ENCODE assay signal across 21 cellular contexts in the genomic region with DNA sequence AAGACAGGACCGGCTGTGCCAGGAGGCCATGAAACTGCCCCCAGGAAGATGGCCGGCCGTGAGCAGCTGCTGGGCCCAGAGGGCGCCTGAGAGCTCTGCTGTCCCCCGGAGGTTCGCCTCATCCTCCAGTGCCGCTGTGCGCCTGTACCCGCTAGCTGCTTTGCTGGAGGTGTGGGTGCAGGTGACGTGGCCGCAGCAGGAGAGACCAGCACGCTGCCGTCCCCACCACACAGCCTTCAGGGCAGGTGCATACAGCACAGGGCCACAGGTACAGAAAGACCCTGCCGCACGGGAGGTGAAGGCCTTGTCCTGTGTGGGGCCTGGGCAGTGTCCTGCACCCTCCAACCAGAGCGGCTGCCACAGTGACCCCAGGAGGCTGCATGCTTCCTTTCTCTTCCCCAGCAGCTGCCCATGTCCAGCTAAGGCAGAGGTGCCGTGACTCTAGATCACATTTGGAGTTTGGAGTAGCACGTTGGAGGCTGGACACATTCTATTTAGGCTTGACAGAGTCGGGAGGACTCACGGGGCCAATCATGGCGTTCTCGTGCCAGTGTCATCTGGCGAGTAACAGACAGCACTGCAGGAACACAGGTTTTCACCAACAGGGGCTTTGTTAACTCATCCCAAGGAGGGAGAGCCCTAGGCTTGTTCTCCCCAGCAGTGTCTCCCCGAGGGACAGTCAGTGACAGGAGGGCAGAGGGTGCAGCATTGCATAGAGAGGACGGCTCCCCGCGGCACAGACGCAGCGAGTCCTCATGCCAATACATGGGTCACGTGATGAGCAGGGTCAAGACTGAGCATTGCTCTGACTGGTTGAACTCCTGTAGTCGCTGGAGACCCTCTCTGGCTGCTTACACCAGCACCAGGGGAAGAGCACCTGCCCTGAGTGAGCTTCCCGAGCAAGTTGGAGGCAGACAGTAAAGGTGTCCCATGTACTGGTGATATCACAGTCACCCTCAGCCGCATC.
"Had no signal": no experiment of that assay in that cellular context is flagged by ENCODE, and none has a peak within 500 bp of the region (broad histone marks: within the 10 kb centered on the region; RNA-seq: fewer than 3 reads in every experiment).

No MANE protein-coding gene starts in this region.

- H3K27ac Mint-ChIP-seq: activated CD4-positive, alpha-beta T cell treated with anti-CD3 and anti-CD28 coated beads, Interleukin-2, amount 10 ng/mL, durations not matched to agents 24 days and 14 days; activated CD8-positive, alpha-beta T cell treated with anti-CD3 and anti-CD28 coated beads, Interleukin-2, amount 10 ng/mL, durations not matched to agents 7 days and 5 days; activated naive CD4-positive, alpha-beta T cell treated with anti-CD3 and anti-CD28 coated beads, Interleukin-2, amount 50 U/mL, for 24 hours; progenitor cell of endocrine pancreas had no signal

- ATAC-seq: activated CD8-positive, alpha-beta T cell treated with anti-CD3 and anti-CD28 coated beads, Interleukin-2, amount 10 ng/mL, durations not matched to agents 7 days and 5 days; gastroesophageal sphincter; left lobe of liver; stimulated activated naive CD8-positive, alpha-beta T cell treated with anti-CD3 and anti-CD28 coated beads, Interleukin-15, Interleukin-2, amounts not matched to agents 100 U/mL and 50 U/mL, for 24 hours had no signal

- H3K4me3 Mint-ChIP-seq: activated CD4-positive, alpha-beta T cell treated with anti-CD3 and anti-CD28 coated beads, Interleukin-2, amount 10 ng/mL, durations not matched to agents 24 days and 14 days; activated CD8-positive, alpha-beta T cell treated with anti-CD3 and anti-CD28 coated beads, Interleukin-2, amount 10 ng/mL, durations not matched to agents 7 days and 5 days; activated naive CD4-positive, alpha-beta T cell treated with anti-CD3 and anti-CD28 coated beads, Interleukin-2, amount 50 U/mL, for 24 hours; naive B cell had no signal

- H3K27ac ChIP-seq: adrenal gland, cardiac muscle cell, gastroesophageal sphincter, right atrium auricular region, thoracic aorta had no signal

- DNase-seq: activated CD4-positive, alpha-beta T cell treated with anti-CD3 and anti-CD28 coated beads, Interleukin-2, amount 10 ng/mL, durations not matched to agents 24 days and 14 days; activated CD4-positive, CD25-positive, alpha-beta regulatory T cell; activated CD8-positive, alpha-beta memory T cell treated with anti-CD3 and anti-CD28 coated beads, Interleukin-2, amount 50 U/mL, for 4 hours; activated CD8-positive, alpha-beta T cell treated with anti-CD3 and anti-CD28 coated beads, Interleukin-2, amount 10 ng/mL, durations not matched to agents 7 days and 5 days; activated T-cell treated with anti-CD3 and anti-CD28 coated beads, Interleukin-2, amount 50 U/mL, for 48 hours; adrenal gland; dorsolateral prefrontal cortex; erythroblast; mammary epithelial cell; naive B cell; stimulated activated naive CD8-positive, alpha-beta T cell treated with anti-CD3 and anti-CD28 coated beads, Interleukin-15, Interleukin-2, amounts not matched to agents 100 U/mL and 50 U/mL, for 24 hours had no signal

- H3K36me3 ChIP-seq: adrenal gland, cardiac muscle cell, gastroesophageal sphincter, right atrium auricular region, thoracic aorta had no signal

- H3K27me3 ChIP-seq: adrenal gland, cardiac muscle cell, dorsolateral prefrontal cortex, gastroesophageal sphincter, right atrium auricular region had no signal

- H3K27me3 Mint-ChIP-seq: activated naive CD4-positive, alpha-beta T cell treated with anti-CD3 and anti-CD28 coated beads, Interleukin-2, amount 50 U/mL, for 24 hours had no signal

- H3K9me3 Mint-ChIP-seq: activated CD4-positive, alpha-beta T cell treated with anti-CD3 and anti-CD28 coated beads, Interleukin-2, amount 10 ng/mL, durations not matched to agents 24 days and 14 days; activated naive CD4-positive, alpha-beta T cell treated with anti-CD3 and anti-CD28 coated beads, Interleukin-2, amount 50 U/mL, for 24 hours; naive B cell had no signal

- H3K4me1 ChIP-seq: adrenal gland, gastroesophageal sphincter, right atrium auricular region had no signal

- H3K4me3 ChIP-seq: adrenal gland, cardiac muscle cell, dorsolateral prefrontal cortex, gastroesophageal sphincter, right atrium auricular region, smooth muscle cell, thoracic aorta had no signal

- FAIRE-seq: keratinocyte, TTC549 had no signal

- H3K9me3 ChIP-seq: adrenal gland, gastroesophageal sphincter, right atrium auricular region, thoracic aorta had no signal

- H3K36me3 Mint-ChIP-seq: activated naive CD4-positive, alpha-beta T cell treated with anti-CD3 and anti-CD28 coated beads, Interleukin-2, amount 50 U/mL, for 24 hours; naive B cell had no signal
